Comparison of ENCODE assay signal across 10 cellular contexts in the genomic region with DNA sequence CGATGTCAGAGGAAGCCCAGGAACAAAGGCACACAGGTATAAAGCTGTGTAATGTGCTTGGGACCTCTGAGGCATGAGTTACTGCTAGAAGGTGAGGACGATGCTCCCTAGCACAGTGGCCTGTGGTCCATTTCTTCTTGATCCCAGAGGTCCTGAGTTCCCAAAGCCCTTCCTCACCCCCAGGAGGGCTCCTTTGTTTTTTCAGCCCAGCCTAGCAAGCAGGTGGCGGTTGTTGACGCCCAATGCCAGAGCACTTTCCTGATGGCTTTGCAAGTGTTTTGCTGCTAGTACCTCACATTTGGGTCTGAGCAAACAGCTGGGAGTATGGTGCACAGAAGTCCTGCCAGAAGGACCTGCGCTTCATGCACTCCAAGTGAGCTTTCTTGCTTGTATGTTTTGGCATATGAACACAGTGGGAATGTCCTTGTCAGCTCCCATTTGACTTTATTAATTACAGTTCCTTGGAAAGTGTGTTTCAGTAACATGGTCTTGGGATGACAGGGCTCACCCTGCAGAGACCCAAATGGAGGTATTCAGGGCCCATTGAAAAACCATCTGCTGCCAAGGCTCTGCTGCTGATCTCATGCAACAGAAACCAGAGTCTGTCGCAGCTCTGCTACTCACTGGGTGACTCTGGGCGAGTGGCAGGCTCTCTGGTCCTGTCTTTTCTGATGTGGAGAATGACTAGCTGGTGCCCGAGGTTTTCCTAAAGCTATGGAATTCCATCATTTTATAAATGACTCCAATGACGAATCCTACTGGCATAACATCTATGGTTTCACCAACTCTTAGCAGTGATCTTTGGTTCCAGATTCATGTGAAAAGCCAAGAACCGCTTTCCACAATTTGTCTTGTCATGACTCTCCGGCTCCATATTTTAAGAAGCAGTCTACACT.
DNase-seq lines count a peak whose midpoint lies in the region; ATAC-seq, FAIRE-seq and TF ChIP-seq lines count a peak whose summit lies in the region.
"Had no signal": no experiment of that assay in that cellular context is flagged by ENCODE, and none has a peak within 500 bp of the region (broad histone marks: within the 10 kb centered on the region; RNA-seq: fewer than 3 reads in every experiment).

No MANE protein-coding gene starts in this region.

- FAIRE-seq in kidney (lab: Jason Lieb, UNC), result no peak

- CTCF ChIA-PET in CD4-positive, alpha-beta T cell (lab: Charles Lee), result interaction anchor here (2.8 to 5.4 kb wide), 4 partner anchors 13 to 208 kb away, joined by 10 to 74 read pairs (median 25); no protein-coding TSS in a partner anchor

- H3K4me3 ChIP-seq in Loucy (ENCODE audit: low read length, poor library complexity, severe bottlenecking), result peak overlapping the region; percentile 52
- H3K4me3 ChIP-seq in neural progenitor cell, result no peak overlapping the region
- H3K4me3 ChIP-seq in kidney (ENCODE audit: low read length in 2 of 2), result no peak overlapping the region

- POLR2A ChIA-PET in CD4-positive, alpha-beta T cell (lab: Charles Lee), result interaction anchor here (1.2 to 6.7 kb wide), 7 partner anchors 10 to 203 kb away, joined by 4 to 103 read pairs (median 6); a partner anchor contains a TSS
- POLR2A ChIA-PET in naive thymus-derived CD8-positive, alpha-beta T cell (lab: Charles Lee), result no interaction called here

- peaks cover 20% of the 10 kb centered on the region for H3K36me3 ChIP-seq in Loucy (ENCODE audit: insufficient read depth, low read length)
- no peaks in the 10 kb centered on the region for H3K36me3 ChIP-seq in neural progenitor cell
- no peaks in the 10 kb centered on the region for H3K36me3 ChIP-seq in kidney (ENCODE audit: control insufficient read depth in 1 of 2, insufficient read depth in 2 of 2, low read length in 2 of 2)

- H4K20me1 ChIP-seq in Loucy (ENCODE audit: insufficient read depth, low read length, poor library complexity, severe bottlenecking) (no peaks in the 10 kb centered on the region), neural progenitor cell (ENCODE audit: low read depth) (no peaks in the 10 kb centered on the region)

- H3K4me1 Mint-ChIP-seq in CD4-positive, alpha-beta T cell (ENCODE audit: low read depth), result peaks cover 88% of the 10 kb centered on the region
- peaks cover 65% of the 10 kb centered on the region for H3K4me1 Mint-ChIP-seq in activated naive CD8-positive, alpha-beta T cell treated with anti-CD3 and anti-CD28 coated beads, Interleukin-2, amount 50 U/mL, for 24 hours
- peaks cover 25% of the 10 kb centered on the region for H3K4me1 Mint-ChIP-seq in neural progenitor cell
- H3K4me1 Mint-ChIP-seq in naive thymus-derived CD8-positive, alpha-beta T cell, result peaks cover 9 to 81% (median 40%) of the 10 kb centered on the region in 4 donors

- no peak overlapping the region for H3K27ac ChIP-seq in CD4-positive, alpha-beta T cell (ENCODE audit: low read depth, low read length)
- H3K27ac ChIP-seq in neural progenitor cell, result no peak overlapping the region
- peak overlapping the region in 1 of 2 donors; percentile 54 for H3K27ac ChIP-seq in kidney (ENCODE audit: low read depth in 2 of 2, low read length in 2 of 2)

- intact Hi-C loops in CD4-positive, alpha-beta T cell (cut with DNase I, micrococcal nuclease), result loop anchor here (5.0 to 10.0 kb wide), 5 partner anchors 48 to 398 kb away; a partner anchor contains a TSS
- intact Hi-C loops in kidney (cut with DNase I), result loop anchor here (10.0 kb wide), 1 partner anchor 188 kb away; no protein-coding TSS in a partner anchor

- H3K9me3 Mint-ChIP-seq in CD4-positive, alpha-beta T cell, result no peaks in the 10 kb centered on the region
- H3K9me3 Mint-ChIP-seq in activated naive CD8-positive, alpha-beta T cell treated with anti-CD3 and anti-CD28 coated beads, Interleukin-2, amount 50 U/mL, for 24 hours, result no peaks in the 10 kb centered on the region
- H3K9me3 Mint-ChIP-seq in neural progenitor cell, result no peaks in the 10 kb centered on the region
- no peaks in the 10 kb centered on the region for H3K9me3 Mint-ChIP-seq in naive thymus-derived CD8-positive, alpha-beta T cell
- H3K9me3 Mint-ChIP-seq: neural crest cell had no signal

- H3K9ac ChIP-seq in Loucy (ENCODE audit: low read depth, low read length, poor library complexity, severe bottlenecking), result peak overlapping the region; percentile 70
- H3K9ac ChIP-seq in neural progenitor cell, result no peak overlapping the region
- peak overlapping the region in 1 of 2 donors; percentile 41 for H3K9ac ChIP-seq in kidney (ENCODE audit: low read length in 2 of 2)

- DNase-seq in CD4-positive, alpha-beta T cell, result no peak
- no peak for DNase-seq in activated naive CD8-positive, alpha-beta T cell treated with anti-CD3 and anti-CD28 coated beads, Interleukin-2, amount 50 U/mL, for 24 hours
- DNase-seq in neural progenitor cell (ENCODE audit: low spot score) (peak; percentile 12), GM19238 (ENCODE audit: insufficient read length, low spot score) (no peak), kidney (no peak)
- no peak for DNase-seq in naive thymus-derived CD8-positive, alpha-beta T cell
- DNase-seq: GOT3 had no signal

- H3K4me3 Mint-ChIP-seq in CD4-positive, alpha-beta T cell, result no peak overlapping the region
- H3K4me3 Mint-ChIP-seq in activated naive CD8-positive, alpha-beta T cell treated with anti-CD3 and anti-CD28 coated beads, Interleukin-2, amount 50 U/mL, for 24 hours, result no peak overlapping the region
- no peak overlapping the region for H3K4me3 Mint-ChIP-seq in neural progenitor cell
- no peak overlapping the region for H3K4me3 Mint-ChIP-seq in naive thymus-derived CD8-positive, alpha-beta T cell
- H3K4me3 Mint-ChIP-seq: neural crest cell had no signal

- no peaks in the 10 kb centered on the region for H3K9me2 ChIP-seq in Loucy (replicated peaks; ENCODE audit: low read depth, low read length)

- no peak for TF ChIP-seq CTCF in CD4-positive, alpha-beta T cell (IDR thresholded peaks at IDR 0.05)
- TF ChIP-seq CTCF in Loucy (conservative IDR thresholded peaks at IDR 0.05; ENCODE audit: low read length) (no peak), neural progenitor cell (IDR thresholded peaks at IDR 0.05) (no peak), kidney (IDR thresholded peaks at IDR 0.05; ENCODE audit: borderline replicate concordance, extremely low read depth, insufficient read depth) (no peak)

- H3K79me2 ChIP-seq in Loucy (ENCODE audit: insufficient read depth, low read length) (peaks cover 89% of the 10 kb centered on the region), neural progenitor cell (ENCODE audit: low read depth) (no peaks in the 10 kb centered on the region)

- H3K4me2 ChIP-seq in Loucy (ENCODE audit: low read depth, low read length, poor library complexity, severe bottlenecking) (peak overlapping the region; percentile 70), neural progenitor cell (no peak overlapping the region)

- peak overlapping the region; percentile 80 for H3K27ac Mint-ChIP-seq in CD4-positive, alpha-beta T cell
- peak overlapping the region; percentile 46 for H3K27ac Mint-ChIP-seq in activated naive CD8-positive, alpha-beta T cell treated with anti-CD3 and anti-CD28 coated beads, Interleukin-2, amount 50 U/mL, for 24 hours
- H3K27ac Mint-ChIP-seq in neural progenitor cell, result peak overlapping the region; percentile 17
- H3K27ac Mint-ChIP-seq in naive thymus-derived CD8-positive, alpha-beta T cell, result peak overlapping the region in 5 of 10 donors; percentile 18 to 54 (median 46)

- no peak for ATAC-seq in CD4-positive, alpha-beta T cell (ENCODE audit: poor library complexity)
- no peak for ATAC-seq in activated naive CD8-positive, alpha-beta T cell treated with anti-CD3 and anti-CD28 coated beads, Interleukin-2, amount 50 U/mL, for 24 hours
- ATAC-seq in naive thymus-derived CD8-positive, alpha-beta T cell, result no peak
- no peak for ATAC-seq in GM18502 (IDR thresholded peaks at IDR 0.05; ENCODE audit: poor library complexity, unreplicated experiment)

- no peaks in the 10 kb centered on the region for H3K36me3 Mint-ChIP-seq in CD4-positive, alpha-beta T cell (ENCODE audit: low read depth)
- H3K36me3 Mint-ChIP-seq in activated naive CD8-positive, alpha-beta T cell treated with anti-CD3 and anti-CD28 coated beads, Interleukin-2, amount 50 U/mL, for 24 hours (ENCODE audit: low read depth), result peaks cover 19% of the 10 kb centered on the region
- H3K36me3 Mint-ChIP-seq in neural progenitor cell, result no peaks in the 10 kb centered on the region
- no peaks in the 10 kb centered on the region for H3K36me3 Mint-ChIP-seq in naive thymus-derived CD8-positive, alpha-beta T cell

- H3F3A ChIP-seq in Loucy (ENCODE audit: low read depth) (peaks cover 11% of the 10 kb centered on the region; the same call in 1 of the 2 replicates), neural progenitor cell (ENCODE audit: low read depth) (no peaks in the 10 kb centered on the region)

- H3K4me1 ChIP-seq in Loucy (ENCODE audit: insufficient read depth, low read length, poor library complexity, severe bottlenecking), result peaks cover 81% of the 10 kb centered on the region
- H3K4me1 ChIP-seq in neural progenitor cell, result peaks cover 17% of the 10 kb centered on the region
- H3K4me1 ChIP-seq in kidney (ENCODE audit: control insufficient read depth in 1 of 2, insufficient read depth in 1 of 2, low read depth in 1 of 2, low read length in 2 of 2), result peaks cover 20 to 32% of the 10 kb centered on the region in 2 donors

- no peaks in the 10 kb centered on the region for H3K27me3 Mint-ChIP-seq in CD4-positive, alpha-beta T cell
- no peaks in the 10 kb centered on the region for H3K27me3 Mint-ChIP-seq in activated naive CD8-positive, alpha-beta T cell treated with anti-CD3 and anti-CD28 coated beads, Interleukin-2, amount 50 U/mL, for 24 hours
- H3K27me3 Mint-ChIP-seq in neural progenitor cell (ENCODE audit: insufficient read depth, low read depth), result no peaks in the 10 kb centered on the region
- H3K27me3 Mint-ChIP-seq in naive thymus-derived CD8-positive, alpha-beta T cell, result no peaks in the 10 kb centered on the region

- no peaks in the 10 kb centered on the region for H3K9me3 ChIP-seq in CD4-positive, alpha-beta T cell (ENCODE audit: control insufficient read depth, low read length)
- H3K9me3 ChIP-seq in Loucy (ENCODE audit: insufficient read depth, low read depth, low read length) (no peaks in the 10 kb centered on the region), neural progenitor cell (ENCODE audit: low read depth) (no peaks in the 10 kb centered on the region), kidney (ENCODE audit: control insufficient read depth in 1 of 2, low read length in 2 of 2) (no peaks in the 10 kb centered on the region)

- no peaks in the 10 kb centered on the region for H3K27me3 ChIP-seq in CD4-positive, alpha-beta T cell (ENCODE audit: control insufficient read depth, insufficient read depth, low read length)
- H3K27me3 ChIP-seq in Loucy (ENCODE audit: insufficient read depth, low read length, poor library complexity, severe bottlenecking) (no peaks in the 10 kb centered on the region), neural progenitor cell (no peaks in the 10 kb centered on the region)

- no peak overlapping the region for H2AFZ ChIP-seq in Loucy (ENCODE audit: low read length)
- no peak overlapping the region for H2AFZ ChIP-seq in neural progenitor cell (replicated peaks)
